In the genomic region with DNA sequence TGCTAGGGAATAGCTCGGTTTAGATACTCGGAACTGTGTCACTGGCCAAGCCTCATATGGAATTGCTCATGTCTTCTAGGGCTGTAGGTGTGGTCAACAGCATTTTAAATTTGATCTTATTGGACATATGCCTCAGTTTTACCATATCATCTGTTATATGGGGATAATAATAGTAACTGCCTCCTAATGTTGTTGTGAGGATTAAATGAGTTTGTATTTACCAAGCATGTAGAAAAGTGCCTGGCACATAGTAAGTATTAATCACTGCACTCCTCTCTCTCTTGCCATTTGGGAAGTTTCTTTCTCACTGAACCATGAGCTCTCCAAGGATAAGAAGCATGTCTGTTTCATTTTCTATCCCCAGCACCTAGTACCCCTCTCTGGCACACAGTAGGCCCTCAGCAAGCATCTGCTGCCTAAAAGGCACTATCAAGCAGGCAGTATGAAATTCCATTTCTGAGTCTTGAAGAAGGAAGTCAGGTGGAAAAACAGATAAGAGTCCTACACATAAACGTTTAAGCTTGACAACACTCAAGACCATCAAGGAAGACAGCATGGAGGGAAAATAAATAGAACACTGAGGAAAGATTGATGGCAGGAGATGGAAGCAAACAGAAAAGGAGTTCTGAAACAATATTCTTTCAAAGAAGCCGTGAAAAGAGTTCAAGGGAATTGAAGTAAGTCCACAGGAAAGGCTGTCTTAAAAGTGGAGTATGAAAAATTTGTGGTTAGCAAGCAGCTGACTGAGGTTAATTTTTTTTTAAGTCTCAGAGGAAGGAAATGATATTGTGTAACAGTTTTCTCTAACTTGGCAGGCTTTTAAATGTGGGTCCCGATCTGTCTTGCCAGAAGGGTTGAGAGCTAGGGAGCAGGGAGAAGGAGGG, we compare ENCODE assay signal across 8 cellular contexts. TPM values are rescaled to one million over a fixed set of nuclear protein-coding genes. Genes with fewer than 3 reads are reported as not detected.
DNase-seq lines count a peak whose midpoint lies in the region; ATAC-seq and TF ChIP-seq lines count a peak whose summit lies in the region.

No MANE protein-coding gene starts in this region.

- H3K4me3 ChIP-seq in CD4-positive, CD25-positive, alpha-beta regulatory T cell (ENCODE audit: low read depth, low read length), result peak overlapping the region; percentile 73
- H3K4me3 ChIP-seq in fibroblast of mammary gland (ENCODE audit: control insufficient read depth, low read depth, low read length), result peak overlapping the region; percentile 18

- H3K36me3 ChIP-seq in CD4-positive, CD25-positive, alpha-beta regulatory T cell (ENCODE audit: control insufficient read depth, insufficient read depth, low read length), result no peaks in the 10 kb centered on the region

- intact Hi-C loops in sciatic nerve (cut with DNase I), result loop anchor here (5.0 kb wide), 1 partner anchor 34 kb away; the partner anchor contains the start of gene CAVIN1

- ATAC-seq in CD4-positive, CD25-positive, alpha-beta regulatory T cell (ENCODE audit: low read depth in 2 of 2), result peak; percentile 30 to 43
- ATAC-seq in HG02763 (IDR thresholded peaks at IDR 0.05; ENCODE audit: unreplicated experiment) (peak; percentile 28), T-helper 17 cell (peak; percentile 59), sciatic nerve (peak; percentile 58), GM21528 (IDR thresholded peaks at IDR 0.05; ENCODE audit: low FRiP score, unreplicated experiment) (no peak)

- peak overlapping the region; percentile 42 to 90 (median 83) for H3K27ac Mint-ChIP-seq in CD4-positive, CD25-positive, alpha-beta regulatory T cell
- peak overlapping the region; percentile 92 for H3K27ac Mint-ChIP-seq in T-helper 17 cell

- H3K4me1 ChIP-seq in CD4-positive, CD25-positive, alpha-beta regulatory T cell (ENCODE audit: control insufficient read depth, insufficient read depth, low read length, poor library complexity, severe bottlenecking), result peaks cover 47% of the 10 kb centered on the region

- DNase-seq in CD4-positive, CD25-positive, alpha-beta regulatory T cell, result peak in 2 of 3 donors; percentile 76 to 80
- no peak for DNase-seq in T-helper 17 cell
- peak; percentile 85 for DNase-seq in fibroblast of mammary gland (ENCODE audit: low read depth)
- no peak for DNase-seq in sciatic nerve (ENCODE audit: low spot score)
- DNase-seq in activated CD4-positive, CD25-positive, alpha-beta regulatory T cell (lab: John Stamatoyannopoulos, UW), result no peak
- DNase-seq in NCI-H2081 (lab: John Stamatoyannopoulos, UW), result no peak

- H3K36me3 Mint-ChIP-seq in CD4-positive, CD25-positive, alpha-beta regulatory T cell, result no peaks in the 10 kb centered on the region
- H3K36me3 Mint-ChIP-seq in T-helper 17 cell (ENCODE audit: low read depth), result no peaks in the 10 kb centered on the region

- H3K27me3 ChIP-seq in CD4-positive, CD25-positive, alpha-beta regulatory T cell (ENCODE audit: control insufficient read depth, insufficient read depth, low read length), result no peaks in the 10 kb centered on the region

- TF ChIP-seq CTCF in fibroblast of mammary gland (conservative IDR thresholded peaks at IDR 0.05; ENCODE audit: control insufficient read depth, insufficient read depth, low read depth, low read length), result no peak

- H3K9me3 Mint-ChIP-seq in CD4-positive, CD25-positive, alpha-beta regulatory T cell, result no peaks in the 10 kb centered on the region

- peaks cover 19 to 46% (median 37%) of the 10 kb centered on the region in 4 donors for H3K4me1 Mint-ChIP-seq in CD4-positive, CD25-positive, alpha-beta regulatory T cell
- H3K4me1 Mint-ChIP-seq in T-helper 17 cell, result peaks cover 40% of the 10 kb centered on the region

- H3K9me3 ChIP-seq in CD4-positive, CD25-positive, alpha-beta regulatory T cell (ENCODE audit: control insufficient read depth in 2 of 2, low read length in 2 of 2), result no peaks in the 10 kb centered on the region
- no peaks in the 10 kb centered on the region for H3K9me3 ChIP-seq in T-helper 17 cell (ENCODE audit: control insufficient read depth, low read length, poor library complexity, severe bottlenecking)

- H3K27ac ChIP-seq in CD4-positive, CD25-positive, alpha-beta regulatory T cell (ENCODE audit: insufficient read depth, low read length, poor library complexity, severe bottlenecking), result peak overlapping the region; percentile 73

- H3K27me3 Mint-ChIP-seq in CD4-positive, CD25-positive, alpha-beta regulatory T cell, result peaks cover 12% of the 10 kb centered on the region
- no peaks in the 10 kb centered on the region for H3K27me3 Mint-ChIP-seq in T-helper 17 cell

- peak overlapping the region; percentile 72 to 89 (median 80) for H3K4me3 Mint-ChIP-seq in CD4-positive, CD25-positive, alpha-beta regulatory T cell
- H3K4me3 Mint-ChIP-seq in T-helper 17 cell, result peak overlapping the region; percentile 85

RNA-seq across cellular contexts. Expression of gene ATP6V0A1, which starts 2.2 kb away (rescaled TPM):
- 28.1 TPM for total RNA-seq in CD4-positive, CD25-positive, alpha-beta regulatory T cell
- polyA plus RNA-seq in CD4-positive, CD25-positive, alpha-beta regulatory T cell, result 10 to 100 TPM; 13.8 to 16.4 (median 15.2) TPM
- total RNA-seq in T-helper 17 cell (10 to 100 TPM; 15.4 to 18.5 TPM), sciatic nerve (115 TPM)

RNA-seq across cellular contexts. Expression of gene CAVIN1, which starts 33.4 kb away (rescaled TPM):
- total RNA-seq in CD4-positive, CD25-positive, alpha-beta regulatory T cell, result 1.1 TPM
- polyA plus RNA-seq in CD4-positive, CD25-positive, alpha-beta regulatory T cell, result under 1 TPM; 0.03 to 0.31 (median 0.14) TPM
- total RNA-seq in T-helper 17 cell (under 1 TPM; 0.47 to 0.90 TPM), sciatic nerve (608 TPM)

Comparison
In these comparisons a context has a peak if more than half of its experiments do, and no peak if none do; other contexts are left out.
1. DNase-seq: peak in CD4-positive, CD25-positive, alpha-beta regulatory T cell (2 of 3) and fibroblast of mammary gland (single experiment); none in T-helper 17 cell (0 of 3), sciatic nerve (single experiment), activated CD4-positive, CD25-positive, alpha-beta regulatory T cell (0 of 4) and NCI-H2081 (0 of 2).
2. RNA of gene CAVIN1, which starts 33.4 kb away (total RNA-seq): 608 TPM in sciatic nerve (single experiment); 1.1 TPM in CD4-positive, CD25-positive, alpha-beta regulatory T cell (single experiment) and 0.47 to 0.90 TPM in T-helper 17 cell; every median in the first group is over 100 times any median in the second.